8 cellular contexts compared by ENCODE assay signal in the genomic region with DNA sequence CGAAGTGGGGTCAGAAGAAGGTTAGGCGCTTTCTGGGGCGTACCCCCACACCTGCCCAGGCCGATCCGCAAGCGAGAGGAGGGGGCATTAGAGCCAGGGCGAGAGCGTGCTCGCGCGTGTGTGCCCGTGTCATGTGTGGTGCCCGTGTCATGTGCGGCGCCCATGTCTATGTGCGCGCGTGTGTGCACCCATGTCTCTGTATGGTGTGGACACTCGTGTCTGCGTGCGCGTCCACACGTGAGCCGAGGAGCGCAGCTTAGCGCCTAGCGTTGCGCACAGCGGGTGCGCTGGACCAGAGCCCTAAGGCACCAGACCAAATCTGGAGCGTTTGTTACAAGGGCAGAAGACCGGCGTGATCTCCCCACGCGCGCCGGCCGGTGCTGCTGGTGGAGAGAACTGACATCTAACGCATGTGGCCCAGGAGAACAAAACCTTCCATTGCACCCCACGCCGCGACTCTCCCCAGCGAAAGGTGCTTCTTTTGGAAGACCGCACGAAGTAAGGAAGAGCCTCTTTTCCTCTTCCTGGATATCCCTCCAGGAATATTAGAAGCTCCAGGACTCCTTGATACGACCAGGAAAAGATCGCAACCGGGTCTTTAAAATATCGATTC. TPM values are rescaled to one million over a fixed set of nuclear protein-coding genes. Genes with fewer than 3 reads are reported as not detected.
A peak's percentile ranks its signal among the peaks of the same experiment; 100 is the strongest.
DNase-seq lines count a peak whose midpoint lies in the region; ATAC-seq, FAIRE-seq and TF ChIP-seq lines count a peak whose summit lies in the region.

No MANE protein-coding gene starts in this region.

- no peaks in the 10 kb centered on the region for H3K9me3 ChIP-seq in pancreas

- TF ChIP-seq CTCF in pancreas (IDR thresholded peaks at IDR 0.05) (no peak), GM10266 (IDR thresholded peaks at IDR 0.05; ENCODE audit: control insufficient read depth, insufficient read depth, low read depth, missing control alignments) (no peak)

- 1% methylated on average over 48 to 49 of the region's 49 CpGs for WGBS in pancreas, 2 donors

- no peaks in the 10 kb centered on the region for H3K36me3 ChIP-seq in pancreas

- H3K4me3 ChIP-seq in pancreas = peak overlapping the region; percentile 26 to 66 (median 42)

- FAIRE-seq in pancreas (lab: Jason Lieb, UNC) = no peak

- no peak overlapping the region for H3K27ac ChIP-seq in pancreas

- peak; percentile 25 for ATAC-seq in GM21723 (IDR thresholded peaks at IDR 0.05; ENCODE audit: unreplicated experiment)
- peak; percentile 58 to 67 (median 62) for ATAC-seq in pancreas

- intact Hi-C loops in head of caudate nucleus (cut with DNase I) (loop anchor here (1.0 to 5.0 kb wide), 2 partner anchors 71 to 120 kb away; a partner anchor contains a TSS), pancreas (cut with DNase I) (no loop called here)

- H3K27me3 ChIP-seq in pancreas = no peaks in the 10 kb centered on the region

- H3K4me1 ChIP-seq in pancreas = peaks cover 0 to 6% (median 4%) of the 10 kb centered on the region in 3 donors

- DNase-seq in DMS53 treated with DMSO at 0.1 percent for 48 hours (lab: John Stamatoyannopoulos, UW; ENCODE audit: unreplicated experiment) (peak; percentile 12), M059J (ENCODE audit: low read depth) (peak; percentile 32), head of caudate nucleus (peak; percentile 44 to 85 (median 70)), pancreas (peak in 5 of 6 donors; percentile 5 to 73 (median 36)), GM10266 (ENCODE audit: extremely low spot score) (no peak), foreskin melanocyte (no peak)
- peak; percentile 32 for DNase-seq in activated naive CD4-positive, alpha-beta T cell treated with anti-CD3 and anti-CD28 coated beads, Interleukin-2, amount 50 U/mL, for 16 hours

RNA-seq across cellular contexts. Expression of a gene that starts 0.6 kb away (rescaled TPM):
- 0.07 and 1.1 TPM in 2 replicates for total RNA-seq in M059J (2014; rRNA removed; shearing (Covaris generic))
- total RNA-seq in pancreas = under 1 TPM in 4 of 6 donors, not detected in 2; 0.06 to 0.37 (median 0.24) TPM
- polyA plus RNA-seq in pancreas = under 1 TPM; 0.42 to 0.77 TPM

Comparison
In these comparisons a context has a peak if more than half of its experiments do, and no peak if none do; other contexts are left out.
1. DNase-seq: peak in DMS53 treated with DMSO at 0.1 percent for 48 hours (single experiment), M059J (single experiment), activated naive CD4-positive, alpha-beta T cell treated with anti-CD3 and anti-CD28 coated beads, Interleukin-2, amount 50 U/mL, for 16 hours (single experiment), head of caudate nucleus (42 of 42) and pancreas (5 of 6); none in GM10266 (single experiment) and foreskin melanocyte (single experiment).